Comparison of ENCODE assay signal across 18 cellular contexts in the genomic region with DNA sequence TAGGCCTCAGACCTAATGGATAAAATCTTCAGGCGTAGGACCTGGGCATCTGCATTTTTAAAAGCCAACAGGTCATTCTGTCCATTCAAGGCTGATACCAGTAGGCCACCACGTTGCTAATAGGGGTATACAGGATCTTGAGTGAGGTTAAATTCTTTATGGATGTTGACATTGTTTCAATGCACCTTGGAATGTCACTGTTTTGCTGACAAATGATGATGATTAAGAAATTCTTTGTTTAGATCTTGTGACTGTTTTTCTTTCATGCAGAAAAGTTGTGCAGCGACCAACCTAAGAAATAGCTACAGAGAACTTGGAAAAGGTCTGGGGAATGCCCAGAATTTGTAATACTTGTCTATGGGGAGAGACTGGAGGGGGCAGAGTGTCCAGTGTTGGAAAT.
"Had no signal": no experiment of that assay in that cellular context is flagged by ENCODE, and none has a peak within 500 bp of the region (broad histone marks: within the 10 kb centered on the region; RNA-seq: fewer than 3 reads in every experiment).

No MANE protein-coding gene starts in this region.

- H3K27ac ChIP-seq: adrenal gland, body of pancreas, right lobe of liver, tibial artery, uterus had no signal

- H3K36me3 ChIP-seq: adrenal gland, right lobe of liver, uterus had no signal

- H3K4me3 ChIP-seq: adrenal gland, body of pancreas, lung, right lobe of liver, tibial artery, uterus had no signal

- H3K9me3 ChIP-seq: adrenal gland, body of pancreas, right lobe of liver, tibial artery, uterus had no signal

- ATAC-seq: body of pancreas; effector memory CD8-positive, alpha-beta T cell; left colon; naive thymus-derived CD8-positive, alpha-beta T cell; right lobe of liver; stimulated activated memory B cell treated with anti-CD40 and anti-IgM and Interleukin-4, amounts not matched to agents 10 μg/mL and 1 μg/mL and 100 μg/mL, for 72 hours had no signal

- H3K4me1 ChIP-seq: body of pancreas, right lobe of liver, uterus had no signal

- DNase-seq: activated CD4-positive, alpha-beta memory T cell treated with anti-CD3 and anti-CD28 coated beads for 36 hours; activated CD4-positive, alpha-beta T cell treated with anti-CD3 and anti-CD28 coated beads for 1 hour; activated naive CD4-positive, alpha-beta T cell treated with anti-CD3 and anti-CD28 coated beads for 36 hours; adrenal gland; body of pancreas; cortex of kidney; effector memory CD8-positive, alpha-beta T cell; foreskin fibroblast; glutamatergic neuron; left colon; naive thymus-derived CD8-positive, alpha-beta T cell; occipital lobe; right lobe of liver; T-helper 9 cell; tibial artery; uterus had no signal

- H3K27me3 ChIP-seq: adrenal gland, body of pancreas, right lobe of liver, tibial artery, uterus had no signal
